11 cellular contexts compared by ENCODE assay signal in the genomic region with DNA sequence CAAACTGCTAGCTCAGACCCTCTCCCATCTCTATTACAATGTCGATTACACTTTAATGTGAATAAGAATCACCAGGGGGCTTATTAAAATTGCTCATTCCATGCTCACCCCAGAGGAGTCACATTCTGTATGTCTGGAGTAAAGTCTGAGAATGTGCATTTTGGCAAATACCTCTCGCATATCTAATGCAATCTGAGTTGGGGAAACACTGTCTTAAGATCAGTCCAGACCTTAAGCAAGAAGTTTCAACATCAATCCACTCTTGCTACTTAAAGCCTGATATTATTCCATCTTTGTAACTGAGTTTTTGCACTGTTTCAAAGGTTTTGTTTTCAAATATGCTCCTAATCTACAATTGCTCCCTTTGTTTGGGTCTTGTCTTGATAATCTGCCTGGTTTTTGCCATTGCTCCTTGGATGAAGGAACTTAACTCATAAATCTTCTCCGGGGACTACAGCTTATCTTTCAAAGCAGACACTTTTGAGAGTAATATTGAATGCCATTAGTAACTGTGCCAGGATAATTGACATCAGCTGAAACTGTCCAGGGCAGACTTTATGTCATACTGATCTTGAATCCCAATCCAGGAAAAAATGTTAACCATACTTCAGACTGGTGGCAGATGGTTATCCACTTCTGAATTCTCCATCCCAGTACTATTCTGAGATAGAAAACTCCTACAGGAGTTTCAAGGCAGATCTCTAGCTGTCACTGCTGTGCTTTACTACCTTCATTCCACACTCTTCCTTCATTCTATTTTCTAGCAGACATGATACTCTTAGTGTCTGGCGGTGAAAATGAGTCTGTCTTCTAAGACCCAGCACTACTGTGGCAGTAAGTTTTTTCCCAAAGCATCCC.
"Had no signal": no experiment of that assay in that cellular context is flagged by ENCODE, and none has a peak within 500 bp of the region (broad histone marks: within the 10 kb centered on the region; RNA-seq: fewer than 3 reads in every experiment).

No MANE protein-coding gene starts in this region.

- H3K4me1 ChIP-seq: pancreas had no signal

- H3K9me3 ChIP-seq: ascending aorta, pancreas, testis had no signal

- H3K36me3 ChIP-seq: ascending aorta, pancreas, WERI-Rb-1 had no signal

- ATAC-seq: activated naive CD8-positive, alpha-beta T cell treated with anti-CD3 and anti-CD28 coated beads, Interleukin-2, amount 50 U/mL, for 24 hours; activated T-helper 17 cell treated with anti-CD3 and anti-CD28 coated beads, Interleukin-2, amount 50 U/mL, for 72 hours; pancreas; sciatic nerve; T-helper 17 cell had no signal

- H3K27ac ChIP-seq: pancreas, testis, WERI-Rb-1 had no signal

- DNase-seq: activated CD4-positive, alpha-beta T cell treated with anti-CD3 and anti-CD28 coated beads, Interleukin-2, amount 50 U/mL, for 48 hours; activated naive CD4-positive, alpha-beta T cell treated with anti-CD3 and anti-CD28 coated beads for 36 hours; activated naive CD8-positive, alpha-beta T cell treated with anti-CD3 and anti-CD28 coated beads, Interleukin-2, amount 50 U/mL, for 24 hours; midbrain; pancreas; T-helper 17 cell; testis; WERI-Rb-1 had no signal

- H3K27me3 ChIP-seq: ascending aorta, pancreas, testis had no signal

- H3K4me3 ChIP-seq: pancreas, testis had no signal
